ENCODE assay signal across 1 cellular context in genomic region chr9:108058137-108058779, GRCh38.
TF ChIP-seq lines count a peak whose summit lies in the region.

No MANE protein-coding gene starts in this region.

TF ChIP-seq in IMR-90, 13 proteins besides CTCF, POLR2A, EP300 and RAD21 (continued from another document):
- TF ChIP-seq USF2 (IDR thresholded peaks at IDR 0.05; ENCODE audit: low read depth, low read length) (no peak), ELK1 (IDR thresholded peaks at IDR 0.05; ENCODE audit: borderline replicate concordance, low read depth, low read length) (no peak), RCOR1 (IDR thresholded peaks at IDR 0.05; ENCODE audit: insufficient replicate concordance, low read length) (no peak), MAFK (IDR thresholded peaks at IDR 0.05; ENCODE audit: low read depth, low read length) (no peak), MXI1 (IDR thresholded peaks at IDR 0.05; ENCODE audit: borderline replicate concordance, low read depth, low read length) (no peak)
